8 cellular contexts compared by ENCODE assay signal in genomic region chr3:180680097-180680430, GRCh38. TPM values are rescaled to one million over a fixed set of nuclear protein-coding genes. Genes with fewer than 3 reads are reported as not detected.
DNase-seq lines count a peak whose midpoint lies in the region; ATAC-seq and TF ChIP-seq lines count a peak whose summit lies in the region.

No MANE protein-coding gene starts in this region.

- peak overlapping the region; percentile 90 for H3K4me3 Mint-ChIP-seq in memory B cell

- peaks cover 8% of the 10 kb centered on the region for H3K4me1 Mint-ChIP-seq in memory B cell

- peaks cover 15% of the 10 kb centered on the region for H3K27me3 Mint-ChIP-seq in memory B cell

- H3K27ac ChIP-seq in RWPE2 (ENCODE audit: poor library complexity, severe bottlenecking), result no peak overlapping the region
- no peak overlapping the region for H3K27ac ChIP-seq in thymus (ENCODE audit: low read depth)

- H3K27me3 ChIP-seq in RWPE2 (ENCODE audit: insufficient read depth, poor library complexity, severe bottlenecking) (peaks cover 24% of the 10 kb centered on the region), thymus (ENCODE audit: control insufficient read depth, insufficient read depth) (peaks cover 15% of the 10 kb centered on the region)

- TF ChIP-seq CTCF in GM12872 (IDR thresholded peaks at IDR 0.05; ENCODE audit: insufficient read depth, low read depth, low read length), result peak; percentile 53
- TF ChIP-seq CTCF in RWPE2 (IDR thresholded peaks at IDR 0.05; ENCODE audit: poor library complexity, severe bottlenecking), result peak; percentile 79

- ATAC-seq in GM21717 (IDR thresholded peaks at IDR 0.05; ENCODE audit: unreplicated experiment), result peak; percentile 40
- peak; percentile 37 for ATAC-seq in RWPE2 (ENCODE audit: low read depth)
- peak; percentile 12 for ATAC-seq in memory B cell (ENCODE audit: low read depth)

- peak; percentile 6 for DNase-seq in HuH-7.5 (ENCODE audit: low spot score)
- DNase-seq in RWPE2 (ENCODE audit: low spot score), result no peak
- DNase-seq in dermis microvascular lymphatic vessel endothelial cell (ENCODE audit: low read depth in 2 of 2), result peak; percentile 21 to 48
- no peak for DNase-seq in memory B cell (ENCODE audit: low spot score in 2 of 2)
- DNase-seq in effector CD4-positive, alpha-beta T cell, result no peak

- H3K36me3 ChIP-seq in RWPE2 (ENCODE audit: low read depth), result no peaks in the 10 kb centered on the region
- H3K36me3 ChIP-seq in thymus (ENCODE audit: control insufficient read depth, insufficient read depth), result no peaks in the 10 kb centered on the region

- H3K4me1 ChIP-seq in RWPE2 (ENCODE audit: insufficient read depth, poor library complexity, severe bottlenecking) (peaks cover 7% of the 10 kb centered on the region), thymus (ENCODE audit: control insufficient read depth, insufficient read depth, low read length) (peaks cover 8% of the 10 kb centered on the region)

- 2% methylated on average over 7 of the region's 7 CpGs for WGBS in thymus

- no peak overlapping the region for H3K27ac Mint-ChIP-seq in memory B cell

- H3K36me3 Mint-ChIP-seq in memory B cell, result no peaks in the 10 kb centered on the region

- H3K9me3 ChIP-seq in RWPE2 (ENCODE audit: severe bottlenecking), result no peaks in the 10 kb centered on the region
- H3K9me3 ChIP-seq in thymus (ENCODE audit: control insufficient read depth), result no peaks in the 10 kb centered on the region

- H3K4me3 ChIP-seq in RWPE2 (ENCODE audit: severe bottlenecking) (peak overlapping the region; percentile 45), thymus (ENCODE audit: low read length) (peak overlapping the region; percentile 52)

- peaks cover 1% of the 10 kb centered on the region for H3K9me3 Mint-ChIP-seq in memory B cell

RNA-seq across cellular contexts. Expression of gene CCDC39, which starts 0.8 kb away (rescaled TPM):
- total RNA-seq in dermis microvascular lymphatic vessel endothelial cell, result under 0.01 TPM in 2 replicates
- polyA plus RNA-seq in thymus, result 0.02 TPM

Comparison
In these comparisons a context has a peak if more than half of its experiments do, and no peak if none do; other contexts are left out.
1. DNase-seq: peak in HuH-7.5 (single experiment) and dermis microvascular lymphatic vessel endothelial cell (2 of 2); none in RWPE2 (single experiment), memory B cell (0 of 2) and effector CD4-positive, alpha-beta T cell (single experiment).
2. Peak in every context shown above with its lines, with median percentiles within 50 percentile points of each other: ATAC-seq.